Comparison of ENCODE assay signal across 12 cellular contexts in genomic region chr19:49491030-49491803, GRCh38. TPM values are rescaled to one million over a fixed set of nuclear protein-coding genes. Genes with fewer than 3 reads are reported as not detected.
DNase-seq lines count a peak whose midpoint lies in the region; ATAC-seq lines count a peak whose summit lies in the region.
"Had no signal": no experiment of that assay in that cellular context is flagged by ENCODE, and none has a peak within 500 bp of the region (broad histone marks: within the 10 kb centered on the region; RNA-seq: fewer than 3 reads in every experiment).

No MANE protein-coding gene starts in this region.

- WGBS in neuronal stem cell (ENCODE audit: extremely low coverage in 2 of 2, insufficient read length in 2 of 2, insufficient replicate concordance in 1 of 2), 2 donors = no CpG with 5 or more reads among the region's 17 CpGs

- peak overlapping the region; percentile 97 for H3K27ac ChIP-seq in HUES48 (ENCODE audit: low read depth, low read length)
- H3K27ac ChIP-seq in neuronal stem cell (replicated peaks; ENCODE audit: low read length) = peak overlapping the region; percentile 37

- H3K9me3 ChIP-seq in HUES48 (ENCODE audit: control insufficient read depth, insufficient read depth, low read length) (no peaks in the 10 kb centered on the region), neuronal stem cell (replicated peaks in 1 of 2; ENCODE audit: control insufficient read depth in 2 of 2, insufficient read depth in 1 of 2, low read depth in 1 of 2, low read length in 2 of 2) (no peaks in the 10 kb centered on the region)
- H3K9me3 ChIP-seq: transverse colon had no signal

- H2AK5ac ChIP-seq in neuronal stem cell (ENCODE audit: low read depth, low read length) = no peak overlapping the region

- no peak overlapping the region for H2BK120ac ChIP-seq in neuronal stem cell (ENCODE audit: low read depth, low read length)

- peaks cover 63% of the 10 kb centered on the region for H3K36me3 Mint-ChIP-seq in T-helper 1 cell treated with Interleukin-12 subunit alpha and Interleukin-12 subunit beta and Interleukin-4 antibody, amounts not matched to agents 30 μg/mL and 1 μg/mL, for 36 hours (ENCODE audit: low read depth)
- peaks cover 66% of the 10 kb centered on the region for H3K36me3 Mint-ChIP-seq in activated naive CD8-positive, alpha-beta T cell treated with anti-CD3 and anti-CD28 coated beads for 36 hours

- no peak overlapping the region for H3K4me3 ChIP-seq in HUES48 (ENCODE audit: low read depth, low read length)
- H3K4me3 ChIP-seq in neuronal stem cell (ENCODE audit: low read length in 2 of 2) = peak overlapping the region in 1 of 2 donors; percentile 11
- H3K4me3 ChIP-seq: transverse colon had no signal

- no peak overlapping the region for H2BK15ac ChIP-seq in neuronal stem cell (ENCODE audit: low read length)

- H4K8ac ChIP-seq in neuronal stem cell (ENCODE audit: low read depth, low read length) = no peak overlapping the region

- H3K27me3 ChIP-seq in HUES48 (ENCODE audit: control insufficient read depth, insufficient read depth, low read length) (no peaks in the 10 kb centered on the region), neuronal stem cell (ENCODE audit: control insufficient read depth in 3 of 3, insufficient read depth in 3 of 3, low read depth in 1 of 3, low read length in 3 of 3) (no peaks in the 10 kb centered on the region)
- H3K27me3 ChIP-seq: transverse colon had no signal

- H3K27me3 Mint-ChIP-seq in T-helper 1 cell treated with Interleukin-12 subunit alpha and Interleukin-12 subunit beta and Interleukin-4 antibody, amounts not matched to agents 30 μg/mL and 1 μg/mL, for 36 hours (ENCODE audit: low read depth) = peaks cover 4% of the 10 kb centered on the region
- peaks cover 33% of the 10 kb centered on the region for H3K27me3 Mint-ChIP-seq in activated naive CD8-positive, alpha-beta T cell treated with anti-CD3 and anti-CD28 coated beads for 36 hours

- H3K36me3 ChIP-seq in HUES48 (ENCODE audit: control insufficient read depth, insufficient read depth, low read length) = peaks cover 47% of the 10 kb centered on the region
- peaks cover 40 to 53% of the 10 kb centered on the region in 2 donors for H3K36me3 ChIP-seq in neuronal stem cell (replicated peaks in 1 of 2; ENCODE audit: control insufficient read depth in 2 of 2, insufficient read depth in 2 of 2, low read length in 2 of 2)

- no peak overlapping the region for H2BK12ac ChIP-seq in neuronal stem cell (ENCODE audit: low read length)

- peak overlapping the region; percentile 45 for H3K23ac ChIP-seq in neuronal stem cell (ENCODE audit: low read depth, low read length, poor library complexity)

- H3K14ac ChIP-seq in neuronal stem cell (ENCODE audit: low read length) = no peak overlapping the region

- H3K27ac Mint-ChIP-seq in T-helper 1 cell treated with Interleukin-12 subunit alpha and Interleukin-12 subunit beta and Interleukin-4 antibody, amounts not matched to agents 30 μg/mL and 1 μg/mL, for 36 hours = no peak overlapping the region
- H3K27ac Mint-ChIP-seq in activated naive CD8-positive, alpha-beta T cell treated with anti-CD3 and anti-CD28 coated beads for 36 hours = peak overlapping the region; percentile 97

- H3K4me1 ChIP-seq in HUES48 (ENCODE audit: control insufficient read depth, insufficient read depth, low read length) (peaks cover 7% of the 10 kb centered on the region; the same call in 1 of the 2 replicates), neuronal stem cell (ENCODE audit: control insufficient read depth in 2 of 2, insufficient read depth in 1 of 2, low read depth in 1 of 2, low read length in 2 of 2) (peaks cover 7 to 8% of the 10 kb centered on the region in 2 donors)

- H3K18ac ChIP-seq in neuronal stem cell (ENCODE audit: low read length) = no peak overlapping the region

- no peak overlapping the region for H3K4me2 ChIP-seq in neuronal stem cell (ENCODE audit: insufficient read depth, low read length, poor library complexity, severe bottlenecking)

- H2BK5ac ChIP-seq in neuronal stem cell (ENCODE audit: low read length) = no peak overlapping the region

- ATAC-seq in GM18858 (IDR thresholded peaks at IDR 0.05; ENCODE audit: unreplicated experiment) = no peak
- ATAC-seq in HG02885 (IDR thresholded peaks at IDR 0.05; ENCODE audit: poor library complexity, unreplicated experiment) = no peak

- H3K79me1 ChIP-seq in neuronal stem cell (ENCODE audit: low read depth, low read length) = peaks cover 14% of the 10 kb centered on the region

- H2AFZ ChIP-seq in neuronal stem cell (ENCODE audit: low read length) = no peak overlapping the region

- H4K91ac ChIP-seq in neuronal stem cell (ENCODE audit: low read depth, low read length, poor library complexity) = no peak overlapping the region

- DNase-seq in T-helper 1 cell (no peak), neuronal stem cell (ENCODE audit: low spot score) (no peak), cortex of kidney (lab: John Stamatoyannopoulos, UW) (no peak)
- DNase-seq in activated naive CD8-positive, alpha-beta T cell treated with anti-CD3 and anti-CD28 coated beads for 36 hours = no peak
- DNase-seq: activated CD4-positive, CD25-positive, alpha-beta regulatory T cell; NCI-H1092; OCI-M1; transverse colon had no signal

- H3K9ac ChIP-seq in HUES48 (ENCODE audit: low read depth, low read length) (no peak overlapping the region), neuronal stem cell (ENCODE audit: low read depth, low read length, poor library complexity) (peak overlapping the region; percentile 33)

- peaks cover 40% of the 10 kb centered on the region for H3K4me1 Mint-ChIP-seq in T-helper 1 cell treated with Interleukin-12 subunit alpha and Interleukin-12 subunit beta and Interleukin-4 antibody, amounts not matched to agents 30 μg/mL and 1 μg/mL, for 36 hours (ENCODE audit: low read depth)
- H3K4me1 Mint-ChIP-seq in activated naive CD8-positive, alpha-beta T cell treated with anti-CD3 and anti-CD28 coated beads for 36 hours = peaks cover 45% of the 10 kb centered on the region

- H3K4me3 Mint-ChIP-seq in T-helper 1 cell treated with Interleukin-12 subunit alpha and Interleukin-12 subunit beta and Interleukin-4 antibody, amounts not matched to agents 30 μg/mL and 1 μg/mL, for 36 hours = peak overlapping the region; percentile 40
- peak overlapping the region; percentile 93 for H3K4me3 Mint-ChIP-seq in activated naive CD8-positive, alpha-beta T cell treated with anti-CD3 and anti-CD28 coated beads for 36 hours

- no peak overlapping the region for H3K4ac ChIP-seq in neuronal stem cell (ENCODE audit: low read length)

- no peaks in the 10 kb centered on the region for H3K9me3 Mint-ChIP-seq in T-helper 1 cell treated with Interleukin-12 subunit alpha and Interleukin-12 subunit beta and Interleukin-4 antibody, amounts not matched to agents 30 μg/mL and 1 μg/mL, for 36 hours
- peaks cover 4% of the 10 kb centered on the region for H3K9me3 Mint-ChIP-seq in activated naive CD8-positive, alpha-beta T cell treated with anti-CD3 and anti-CD28 coated beads for 36 hours

RNA-seq across cellular contexts. Expression of gene RPL13A, which starts 3.8 kb away (rescaled TPM):
- total RNA-seq in activated naive CD8-positive, alpha-beta T cell treated with anti-CD3 and anti-CD28 coated beads for 36 hours = 1,000 to 10,000 TPM; 3,663 to 3,691 TPM
- polyA plus RNA-seq in neuronal stem cell (2013, experiment 1 of 2) = 6,856 TPM
- 6,819 TPM for polyA plus RNA-seq in neuronal stem cell (2013, experiment 2 of 2)

RNA-seq across cellular contexts. Expression of gene RPS11, which starts 5.0 kb away (rescaled TPM):
- total RNA-seq in activated naive CD8-positive, alpha-beta T cell treated with anti-CD3 and anti-CD28 coated beads for 36 hours = 1,000 to 10,000 TPM; 2,825 to 2,867 TPM
- 5,708 TPM for polyA plus RNA-seq in neuronal stem cell (2013, experiment 1 of 2)
- 5,584 TPM for polyA plus RNA-seq in neuronal stem cell (2013, experiment 2 of 2)

RNA-seq across cellular contexts. Expression of gene FLT3LG, which starts 17.2 kb away (rescaled TPM):
- total RNA-seq in activated naive CD8-positive, alpha-beta T cell treated with anti-CD3 and anti-CD28 coated beads for 36 hours = 10 to 100 TPM; 61.0 to 63.5 TPM
- 2.0 TPM for polyA plus RNA-seq in neuronal stem cell (2013, experiment 1 of 2)
- polyA plus RNA-seq in neuronal stem cell (2013, experiment 2 of 2) = 2.1 TPM

RNA-seq across cellular contexts. Expression of gene FCGRT, which starts 21.2 kb away (rescaled TPM):
- total RNA-seq in activated naive CD8-positive, alpha-beta T cell treated with anti-CD3 and anti-CD28 coated beads for 36 hours = 10 to 100 TPM; 11.5 to 12.2 TPM
- 32.8 TPM for polyA plus RNA-seq in neuronal stem cell (2013, experiment 1 of 2)
- polyA plus RNA-seq in neuronal stem cell (2013, experiment 2 of 2) = 29.3 TPM

RNA-seq across cellular contexts. Expression of gene RCN3, which starts 36.6 kb away (rescaled TPM):
- 1 to 10 TPM; 3.6 to 4.3 TPM for total RNA-seq in activated naive CD8-positive, alpha-beta T cell treated with anti-CD3 and anti-CD28 coated beads for 36 hours
- 6.8 TPM for polyA plus RNA-seq in neuronal stem cell (2013, experiment 1 of 2)
- 7.0 TPM for polyA plus RNA-seq in neuronal stem cell (2013, experiment 2 of 2)
